15 cellular contexts compared by ENCODE assay signal in genomic region chr10:70114902-70115301, GRCh38. TPM values are rescaled to one million over a fixed set of nuclear protein-coding genes. Genes with fewer than 3 reads are reported as not detected.
DNase-seq lines count a peak whose midpoint lies in the region; ATAC-seq and TF ChIP-seq lines count a peak whose summit lies in the region.
"Had no signal": no experiment of that assay in that cellular context is flagged by ENCODE, and none has a peak within 500 bp of the region (broad histone marks: within the 10 kb centered on the region; RNA-seq: fewer than 3 reads in every experiment).

No MANE protein-coding gene starts in this region.

- H3K27ac ChIP-seq in brain microvascular endothelial cell (no peak overlapping the region), mesendoderm (ENCODE audit: low read depth, low read length) (no peak overlapping the region), neural progenitor cell (no peak overlapping the region), left lung (no peak overlapping the region)
- H3K27ac ChIP-seq: BLaER1 treated with 17β-estradiol and CSF1 and Interleukin-3, amounts not matched to agents 10 nM and 100 nM had no signal

- H3K4ac ChIP-seq in mesendoderm (ENCODE audit: low read depth, low read length): no peak overlapping the region

- H3K36me3 ChIP-seq in BJ (ENCODE audit: control insufficient read depth, insufficient read depth, low read length) (peaks cover 39% of the 10 kb centered on the region), brain microvascular endothelial cell (replicated peaks) (peaks cover 13% of the 10 kb centered on the region), mesendoderm (ENCODE audit: control insufficient read depth, insufficient read depth, low read length) (peaks cover 2% of the 10 kb centered on the region), neural progenitor cell (no peaks in the 10 kb centered on the region), left lung (peaks cover 0 to 74% of the 10 kb centered on the region in 2 donors)

- H3K27me3 ChIP-seq in BJ (ENCODE audit: control insufficient read depth, insufficient read depth, low read length) (no peaks in the 10 kb centered on the region), brain microvascular endothelial cell (replicated peaks) (no peaks in the 10 kb centered on the region), mesendoderm (ENCODE audit: insufficient read depth, low read length, poor library complexity) (no peaks in the 10 kb centered on the region), neural progenitor cell (no peaks in the 10 kb centered on the region), left lung (no peaks in the 10 kb centered on the region)
- H3K27me3 ChIP-seq: BLaER1 treated with 17β-estradiol and CSF1 and Interleukin-3, amounts not matched to agents 10 nM and 100 nM had no signal

- no peak overlapping the region for H2AK5ac ChIP-seq in mesendoderm (ENCODE audit: low read length)

- H3K9ac ChIP-seq in mesendoderm (ENCODE audit: low read length) (no peak overlapping the region), neural progenitor cell (no peak overlapping the region)
- H3K9ac ChIP-seq: BLaER1 treated with 17β-estradiol and CSF1 and Interleukin-3, amounts not matched to agents 10 nM and 100 nM had no signal

- no peaks in the 10 kb centered on the region for H3K4me1 Mint-ChIP-seq in neural progenitor cell

- H3K79me1 ChIP-seq in mesendoderm (ENCODE audit: low read length): no peaks in the 10 kb centered on the region

- H3F3A ChIP-seq in neural progenitor cell (ENCODE audit: low read depth): no peaks in the 10 kb centered on the region

- peaks cover 4% of the 10 kb centered on the region for H3K27me3 Mint-ChIP-seq in neural progenitor cell (ENCODE audit: insufficient read depth, low read depth)

- no peak overlapping the region for H2BK120ac ChIP-seq in mesendoderm (ENCODE audit: low read depth, low read length)

- H3K4me3 Mint-ChIP-seq in neural progenitor cell: no peak overlapping the region
- H3K4me3 Mint-ChIP-seq: CD8-positive, alpha-beta T cell had no signal

- no peaks in the 10 kb centered on the region for H3K4me1 ChIP-seq in mesendoderm (ENCODE audit: control insufficient read depth, low read depth, low read length)
- H3K4me1 ChIP-seq in neural progenitor cell: no peaks in the 10 kb centered on the region
- H3K4me1 ChIP-seq in left lung: no peaks in the 10 kb centered on the region

- H3K4me3 ChIP-seq in BJ (ENCODE audit: low read depth, low read length): no peak overlapping the region
- no peak overlapping the region for H3K4me3 ChIP-seq in brain microvascular endothelial cell (ENCODE audit: low read depth, low read length)
- H3K4me3 ChIP-seq in mesendoderm (ENCODE audit: low read length): no peak overlapping the region
- H3K4me3 ChIP-seq in neural progenitor cell: no peak overlapping the region
- no peak overlapping the region for H3K4me3 ChIP-seq in left lung
- H3K4me3 ChIP-seq: BLaER1 treated with 17β-estradiol and CSF1 and Interleukin-3, amounts not matched to agents 10 nM and 100 nM had no signal

- DNase-seq in BJ (ENCODE audit: low read depth) (no peak), brain microvascular endothelial cell (no peak), mesendoderm (peak; percentile 45), T-helper 1 cell (no peak), neural progenitor cell (ENCODE audit: low spot score) (no peak), left lung (no peak)
- no peak for DNase-seq in stimulated activated CD4-positive, alpha-beta T cell treated with anti-CD3 and anti-CD28 coated beads, Interleukin-1b, Interleukin-23, amount 100 ng/mL, for 48 hours
- DNase-seq: CD8-positive, alpha-beta T cell; DMS53; NCI-H1105; NCI-H2081; NCI-H748 treated with DMSO at 0.1 percent for 48 hours; RPMI8226 had no signal

- H2BK15ac ChIP-seq in mesendoderm (replicated peaks; ENCODE audit: low read depth): no peak overlapping the region

- WGBS in mesendoderm (ENCODE audit: extremely low coverage, insufficient coverage, low lambda C conversion rate): no CpG with 5 or more reads among the region's 15 CpGs

- ATAC-seq in left lung: no peak
- ATAC-seq: CD8-positive, alpha-beta T cell had no signal

- CTCF ChIA-PET in BJ (lab: Yijun Ruan, JAX): interaction anchor here (0.9 to 9.3 kb wide), 10 partner anchors 13 to 250 kb away, joined by 3 to 172 read pairs (median 6); partner anchors contain the start of gene TYSND1

- H3K79me2 ChIP-seq in mesendoderm (ENCODE audit: control insufficient read depth, insufficient read depth, low read length) (no peaks in the 10 kb centered on the region), neural progenitor cell (ENCODE audit: low read depth) (no peaks in the 10 kb centered on the region)

- H3K4me2 ChIP-seq in mesendoderm (ENCODE audit: low read length) (no peak overlapping the region), neural progenitor cell (no peak overlapping the region)
- H3K4me2 ChIP-seq: BLaER1 treated with 17β-estradiol and CSF1 and Interleukin-3, amounts not matched to agents 10 nM and 100 nM had no signal

- no peak overlapping the region for H4K5ac ChIP-seq in mesendoderm (ENCODE audit: low read length)

- intact Hi-C loops in left lung (cut with DNase I): no loop called here

- H2AFZ ChIP-seq in neural progenitor cell (replicated peaks): no peak overlapping the region

- H4K20me1 ChIP-seq in neural progenitor cell (ENCODE audit: low read depth): no peaks in the 10 kb centered on the region

- POLR2A ChIA-PET in BJ (lab: Charles Lee): no interaction called here

- H2BK5ac ChIP-seq in mesendoderm (ENCODE audit: low read length): no peak overlapping the region

- no peak overlapping the region for H4K8ac ChIP-seq in mesendoderm (ENCODE audit: low read depth, low read length)

- no peaks in the 10 kb centered on the region for H3K9me3 ChIP-seq in neural progenitor cell (ENCODE audit: low read depth)
- H3K9me3 ChIP-seq in left lung: no peaks in the 10 kb centered on the region
- H3K9me3 ChIP-seq: BLaER1 treated with 17β-estradiol and CSF1 and Interleukin-3, amounts not matched to agents 10 nM and 100 nM had no signal

- TF ChIP-seq CTCF in BJ (IDR thresholded peaks at IDR 0.05; ENCODE audit: insufficient read depth, low read depth, low read length): 0 out of 2 replicates have a peak, but pooled peaks have one; percentile 13
- 0 out of 2 replicates have a peak, but pooled peaks have one; percentile 10 for TF ChIP-seq CTCF in LNCAP (IDR thresholded peaks at IDR 0.05)
- TF ChIP-seq CTCF in brain microvascular endothelial cell (IDR thresholded peaks at IDR 0.05; ENCODE audit: low read depth, low read length, missing control alignments): peak; percentile 26
- TF ChIP-seq CTCF in neural progenitor cell (IDR thresholded peaks at IDR 0.05): no peak
- no peak for TF ChIP-seq CTCF in left lung (IDR thresholded peaks at IDR 0.05)

- H3K18ac ChIP-seq in mesendoderm (ENCODE audit: low read length): no peak overlapping the region

- H3K9me3 Mint-ChIP-seq in neural progenitor cell: no peaks in the 10 kb centered on the region
- H3K9me3 Mint-ChIP-seq: CD8-positive, alpha-beta T cell had no signal

- in situ Hi-C loops in brain microvascular endothelial cell (cut with HindIII; ENCODE audit: low pct_ligation_motif_present, low sequenced_read_pairs): no loop called here

- no peak overlapping the region for H3K56ac ChIP-seq in mesendoderm (ENCODE audit: low read length)

- H3K36me3 Mint-ChIP-seq in neural progenitor cell: peaks cover 15% of the 10 kb centered on the region

- no peak overlapping the region for H3K27ac Mint-ChIP-seq in neural progenitor cell
- H3K27ac Mint-ChIP-seq: CD8-positive, alpha-beta T cell had no signal

- no peak overlapping the region for H3K23ac ChIP-seq in mesendoderm (ENCODE audit: low read length)

RNA-seq across cellular contexts. Expression of gene AIFM2, which starts 17.7 kb away (rescaled TPM):
- 13.9 and 18.4 TPM in 2 replicates for polyA plus RNA-seq in BJ (2011; rRNA removed)
- polyA minus RNA-seq in BJ (2011; rRNA and poly(A)+ RNA removed): 7.5 and 8.9 TPM in 2 replicates
- 3.0 TPM for polyA plus RNA-seq in mesendoderm (2013, experiment 1 of 2)
- 2.9 TPM for polyA plus RNA-seq in mesendoderm (2013, experiment 2 of 2)
- 1.1 and 1.3 TPM in 2 replicates for total RNA-seq in neural progenitor cell (ENCODE audit: low replicate concordance)
- total RNA-seq in left lung: 10 to 100 TPM; 16.1 to 17.5 TPM

RNA-seq across cellular contexts. Expression of gene TYSND1, which starts 31.6 kb away (rescaled TPM):
- 2.7 and 5.3 TPM in 2 replicates for polyA plus RNA-seq in BJ (2011; rRNA removed)
- 3.1 and 3.2 TPM in 2 replicates for polyA minus RNA-seq in BJ (2011; rRNA and poly(A)+ RNA removed)
- polyA plus RNA-seq in mesendoderm (2013, experiment 1 of 2): 5.9 TPM
- polyA plus RNA-seq in mesendoderm (2013, experiment 2 of 2): 6.1 TPM
- 7.7 and 17.4 TPM in 2 replicates for total RNA-seq in neural progenitor cell (ENCODE audit: low replicate concordance)
- 10 to 100 TPM; 11.3 to 14.5 TPM for total RNA-seq in left lung

RNA-seq across cellular contexts. Expression of gene SAR1A, which starts 55.4 kb away (rescaled TPM):
- 55.0 and 128 TPM in 2 replicates for polyA plus RNA-seq in BJ (2011; rRNA removed)
- 170 and 185 TPM in 2 replicates for polyA minus RNA-seq in BJ (2011; rRNA and poly(A)+ RNA removed)
- 69.5 TPM for polyA plus RNA-seq in mesendoderm (2013, experiment 1 of 2)
- 69.3 TPM for polyA plus RNA-seq in mesendoderm (2013, experiment 2 of 2)
- total RNA-seq in neural progenitor cell (ENCODE audit: low replicate concordance) (93.5 and 147 TPM in 2 replicates), left lung (100 to 1,000 TPM; 165 to 219 TPM)

Comparison
In these comparisons a context has a peak if more than half of its experiments do, and no peak if none do; other contexts are left out.
1. CTCF ChIP-seq: peak in BJ (single experiment), LNCAP (single experiment) and brain microvascular endothelial cell (single experiment); none in neural progenitor cell (single experiment) and left lung (0 of 2).